In genomic region chr15:80151576-80151975, GRCh38 we compare ENCODE assay signal across 9 cellular contexts. TPM values are rescaled to one million over a fixed set of nuclear protein-coding genes. Genes with fewer than 3 reads are reported as not detected.
DNase-seq lines count a peak whose midpoint lies in the region; ATAC-seq, FAIRE-seq and TF ChIP-seq lines count a peak whose summit lies in the region.
"Had no signal": no experiment of that assay in that cellular context is flagged by ENCODE, and none has a peak within 500 bp of the region (broad histone marks: within the 10 kb centered on the region; RNA-seq: fewer than 3 reads in every experiment).

No MANE protein-coding gene starts in this region.

- no peaks in the 10 kb centered on the region for H3K36me3 ChIP-seq in iPS-15b (ENCODE audit: control insufficient read depth, insufficient read depth, low read length)

- TF ChIP-seq POLR2A in GM12892 (IDR thresholded peaks at IDR 0.05; ENCODE audit: low read depth, low read length) = no peak

- H3K9me3 Mint-ChIP-seq in activated CD8-positive, alpha-beta memory T cell treated with anti-CD3 and anti-CD28 coated beads, Interleukin-2, amount 10 ng/mL, durations not matched to agents 7 days and 5 days (ENCODE audit: low read depth) = no peaks in the 10 kb centered on the region
- peaks cover 3% of the 10 kb centered on the region for H3K9me3 Mint-ChIP-seq in activated B cell treated with CpG ODN at 0.5 μM for 24 hours
- H3K9me3 Mint-ChIP-seq in stimulated activated naive CD8-positive, alpha-beta T cell treated with anti-CD3 and anti-CD28 coated beads, Interleukin-15, amount 100 ng/mL, for 72 hours = no peaks in the 10 kb centered on the region

- intact Hi-C loops in activated B cell treated with CpG ODN at 0.5 μM for 24 hours (cut with micrococcal nuclease) (loop anchor here (5.0 kb wide), 2 partner anchors 134 to 1204 kb away; partner anchors contain the start of gene CTSH), left ventricle myocardium superior (cut with micrococcal nuclease) (no loop called here)

- peaks cover 3% of the 10 kb centered on the region for H3K27me3 Mint-ChIP-seq in activated CD8-positive, alpha-beta memory T cell treated with anti-CD3 and anti-CD28 coated beads, Interleukin-2, amount 10 ng/mL, durations not matched to agents 7 days and 5 days
- H3K27me3 Mint-ChIP-seq in activated B cell treated with CpG ODN at 0.5 μM for 24 hours = no peaks in the 10 kb centered on the region
- H3K27me3 Mint-ChIP-seq in stimulated activated naive CD8-positive, alpha-beta T cell treated with anti-CD3 and anti-CD28 coated beads, Interleukin-15, amount 100 ng/mL, for 72 hours = no peaks in the 10 kb centered on the region

- peaks cover 11% of the 10 kb centered on the region for H3K36me3 Mint-ChIP-seq in activated CD8-positive, alpha-beta memory T cell treated with anti-CD3 and anti-CD28 coated beads, Interleukin-2, amount 10 ng/mL, durations not matched to agents 7 days and 5 days
- peaks cover 2% of the 10 kb centered on the region for H3K36me3 Mint-ChIP-seq in activated B cell treated with CpG ODN at 0.5 μM for 24 hours (ENCODE audit: low read depth)

- H3K4me3 ChIP-seq in iPS-15b (ENCODE audit: low read depth, low read length) = peak overlapping the region; percentile 63

- H3K27me3 ChIP-seq in iPS-15b (ENCODE audit: control insufficient read depth, insufficient read depth, low read length) = no peaks in the 10 kb centered on the region

- no peaks in the 10 kb centered on the region for H3K9me3 ChIP-seq in iPS-15b (ENCODE audit: control insufficient read depth, insufficient read depth, low read length)

- peaks cover 30% of the 10 kb centered on the region for H3K4me1 Mint-ChIP-seq in activated CD8-positive, alpha-beta memory T cell treated with anti-CD3 and anti-CD28 coated beads, Interleukin-2, amount 10 ng/mL, durations not matched to agents 7 days and 5 days
- peaks cover 15% of the 10 kb centered on the region for H3K4me1 Mint-ChIP-seq in activated B cell treated with CpG ODN at 0.5 μM for 24 hours
- H3K4me1 Mint-ChIP-seq in stimulated activated naive CD8-positive, alpha-beta T cell treated with anti-CD3 and anti-CD28 coated beads, Interleukin-15, amount 100 ng/mL, for 72 hours = peaks cover 36% of the 10 kb centered on the region

- peaks cover 6% of the 10 kb centered on the region for H3K4me1 ChIP-seq in iPS-15b (ENCODE audit: control insufficient read depth, insufficient read depth, low read length)

- no peak for FAIRE-seq in GM12892 (lab: Jason Lieb, UNC)

- H3K27ac Mint-ChIP-seq in activated CD8-positive, alpha-beta memory T cell treated with anti-CD3 and anti-CD28 coated beads, Interleukin-2, amount 10 ng/mL, durations not matched to agents 7 days and 5 days = no peak overlapping the region
- H3K27ac Mint-ChIP-seq in activated B cell treated with CpG ODN at 0.5 μM for 24 hours = no peak overlapping the region
- peak overlapping the region in 1 of 2 donors; percentile 3 for H3K27ac Mint-ChIP-seq in stimulated activated naive CD8-positive, alpha-beta T cell treated with anti-CD3 and anti-CD28 coated beads, Interleukin-15, amount 100 ng/mL, for 72 hours

- no peak for DNase-seq in activated CD8-positive, alpha-beta memory T cell treated with anti-CD3 and anti-CD28 coated beads, Interleukin-2, amount 10 ng/mL, durations not matched to agents 7 days and 5 days
- DNase-seq in activated CD8-positive, alpha-beta memory T cell treated with anti-CD3 and anti-CD28 coated beads, Interleukin-2, amount 50 U/mL, for 4 hours = no peak
- no peak for DNase-seq in activated B cell treated with CpG ODN at 0.5 μM for 24 hours
- DNase-seq in stimulated activated naive CD8-positive, alpha-beta T cell treated with anti-CD3 and anti-CD28 coated beads, Interleukin-15, amount 100 ng/mL, for 72 hours = no peak
- DNase-seq in DMS153 (lab: John Stamatoyannopoulos, UW) = no peak
- DNase-seq in GM12892 (ENCODE audit: insufficient read length) = no peak
- no peak for DNase-seq in left ventricle myocardium superior
- DNase-seq: islet precursor cell had no signal

- no peak for TF ChIP-seq CTCF in activated B cell treated with CpG ODN at 0.5 μM for 24 hours (IDR thresholded peaks at IDR 0.05)

- H3K9ac ChIP-seq in iPS-15b (ENCODE audit: low read depth, low read length) = peak overlapping the region; percentile 18

- no peak for ATAC-seq in activated CD8-positive, alpha-beta memory T cell treated with anti-CD3 and anti-CD28 coated beads, Interleukin-2, amount 10 ng/mL, durations not matched to agents 7 days and 5 days
- ATAC-seq in activated B cell treated with CpG ODN at 0.5 μM for 24 hours (ENCODE audit: low read depth) (no peak), left ventricle myocardium superior (no peak)
- ATAC-seq in stimulated activated naive CD8-positive, alpha-beta T cell treated with anti-CD3 and anti-CD28 coated beads, Interleukin-15, amount 100 ng/mL, for 72 hours = no peak

- CTCF ChIA-PET in activated CD8-positive, alpha-beta memory T cell treated with anti-CD3 and anti-CD28 coated beads, Interleukin-2, amount 10 ng/mL, durations not matched to agents 7 days and 5 days (lab: Charles Lee) = interaction anchor here (0.7 to 1.7 kb wide), 3 partner anchors 9 to 18 kb away, joined by 3 to 4 read pairs (median 4); no protein-coding TSS in a partner anchor
- CTCF ChIA-PET in activated B cell treated with CpG ODN at 0.5 μM for 24 hours (lab: Charles Lee) = no interaction called here

- H3K4me3 Mint-ChIP-seq in activated CD8-positive, alpha-beta memory T cell treated with anti-CD3 and anti-CD28 coated beads, Interleukin-2, amount 10 ng/mL, durations not matched to agents 7 days and 5 days = peak overlapping the region; percentile 68
- H3K4me3 Mint-ChIP-seq in activated B cell treated with CpG ODN at 0.5 μM for 24 hours = peak overlapping the region; percentile 85
- peak overlapping the region; percentile 77 to 89 for H3K4me3 Mint-ChIP-seq in stimulated activated naive CD8-positive, alpha-beta T cell treated with anti-CD3 and anti-CD28 coated beads, Interleukin-15, amount 100 ng/mL, for 72 hours

- POLR2A ChIA-PET in activated B cell treated with CpG ODN at 0.5 μM for 24 hours (lab: Charles Lee) = interaction anchor here (0.9 to 1.5 kb wide), 6 partner anchors 9 to 841 kb away, joined by 3 to 8 read pairs (median 4); partner anchors contain the start of gene TMED3

RNA-seq across cellular contexts. Expression of gene FAH, which starts 1.2 kb away (rescaled TPM):
- total RNA-seq in activated CD8-positive, alpha-beta memory T cell treated with anti-CD3 and anti-CD28 coated beads, Interleukin-2, amount 10 ng/mL, durations not matched to agents 7 days and 5 days = 10 to 100 TPM; 69.0 to 71.6 TPM
- total RNA-seq in activated B cell treated with CpG ODN at 0.5 μM for 24 hours = 7.5 and 8.6 TPM in 2 replicates
- 41.9 TPM for polyA plus RNA-seq in GM12892 (2012; ENCODE audit: missing spikeins)
- total RNA-seq in left ventricle myocardium superior = 21.9 TPM
